18 cellular contexts compared by ENCODE assay signal in genomic region chr15:92005154-92005553, GRCh38.
A peak's percentile ranks its signal among the peaks of the same experiment; 100 is the strongest.
DNase-seq lines count a peak whose midpoint lies in the region; ATAC-seq and TF ChIP-seq lines count a peak whose summit lies in the region.
"Had no signal": no experiment of that assay in that cellular context is flagged by ENCODE, and none has a peak within 500 bp of the region (broad histone marks: within the 10 kb centered on the region; RNA-seq: fewer than 3 reads in every experiment).

No MANE protein-coding gene starts in this region.

- intact Hi-C loops in gastrocnemius medialis (cut with DNase I; ENCODE audit: low total_unique reads), result no loop called here
- intact Hi-C loops in vagina (cut with DNase I), result no loop called here

- H3K4me3 ChIP-seq in WERI-Rb-1 (ENCODE audit: low read depth, low read length), result no peak overlapping the region
- H3K4me3 ChIP-seq in gastrocnemius medialis, result no peak overlapping the region
- no peak overlapping the region for H3K4me3 ChIP-seq in vagina
- H3K4me3 ChIP-seq: BLaER1 treated with 17β-estradiol and CSF1 and Interleukin-3, amounts not matched to agents 10 nM and 100 nM; upper lobe of right lung had no signal

- ATAC-seq in HG03442 (IDR thresholded peaks at IDR 0.05; ENCODE audit: unreplicated experiment), result no peak
- no peak for ATAC-seq in gastrocnemius medialis
- ATAC-seq: left ventricle myocardium superior; stimulated activated memory B cell treated with anti-CD40 and anti-IgM and Interleukin-4, amounts not matched to agents 10 μg/mL and 1 μg/mL and 100 μg/mL, for 72 hours; upper lobe of right lung had no signal

- H3K27ac ChIP-seq in WERI-Rb-1 (no peak overlapping the region), gastrocnemius medialis (no peak overlapping the region), vagina (no peak overlapping the region)
- H3K27ac ChIP-seq: BLaER1 treated with 17β-estradiol and CSF1 and Interleukin-3, amounts not matched to agents 10 nM and 100 nM; epithelial cell of prostate; upper lobe of right lung had no signal

- H3K36me3 ChIP-seq in WERI-Rb-1 (no peaks in the 10 kb centered on the region), gastrocnemius medialis (no peaks in the 10 kb centered on the region), vagina (no peaks in the 10 kb centered on the region)
- H3K36me3 ChIP-seq: BLaER1 treated with 17β-estradiol and CSF1 and Interleukin-3, amounts not matched to agents 10 nM and 100 nM; upper lobe of right lung had no signal

- H3K9me3 ChIP-seq in WERI-Rb-1 (ENCODE audit: severe bottlenecking), result no peaks in the 10 kb centered on the region
- H3K9me3 ChIP-seq in gastrocnemius medialis, result no peaks in the 10 kb centered on the region
- H3K9me3 ChIP-seq in vagina, result no peaks in the 10 kb centered on the region
- H3K9me3 ChIP-seq: BLaER1 treated with 17β-estradiol and CSF1 and Interleukin-3, amounts not matched to agents 10 nM and 100 nM; upper lobe of right lung had no signal

- DNase-seq in COR-L47 (lab: John Stamatoyannopoulos, UW), result peak; percentile 53
- DNase-seq in DMS79 treated with DMSO at 0.1 percent for 48 hours (lab: John Stamatoyannopoulos, UW), result peak; percentile 14
- peak; percentile 69 for DNase-seq in NCI-H526 treated with DMSO at 0.1 percent for 48 hours (lab: John Stamatoyannopoulos, UW)
- peak; percentile 26 for DNase-seq in germinal center (ENCODE audit: low spot score)
- no peak for DNase-seq in WERI-Rb-1
- DNase-seq in gastrocnemius medialis, result no peak
- DNase-seq in vagina (ENCODE audit: extremely low spot score in 2 of 2), result no peak
- DNase-seq: activated CD4-positive, alpha-beta T cell treated with anti-CD3 and anti-CD28 coated beads for 4 hours; activated naive CD4-positive, alpha-beta T cell treated with anti-CD3 and anti-CD28 coated beads for 36 hours; left ventricle myocardium superior; NCI-H1694; posterior cingulate gyrus; SHP77 treated with DMSO at 0.1 percent for 48 hours; upper lobe of right lung had no signal

- no peak for TF ChIP-seq POLR2A in gastrocnemius medialis (IDR thresholded peaks at IDR 0.05)
- no peak for TF ChIP-seq POLR2A in vagina (IDR thresholded peaks at IDR 0.05)

- in situ Hi-C loops in gastrocnemius medialis (cut with MboI; ENCODE audit: low sequenced_read_pairs in 4 of 4), result no loop called here

- no peak for TF ChIP-seq CTCF in WERI-Rb-1 (IDR thresholded peaks at IDR 0.05; ENCODE audit: low read depth, low read length)
- TF ChIP-seq CTCF in gastrocnemius medialis (IDR thresholded peaks at IDR 0.05 in 4 of 5, conservative IDR thresholded peaks at IDR 0.05 in 1 of 5), result no peak
- no peak for TF ChIP-seq CTCF in vagina (IDR thresholded peaks at IDR 0.05)

- H3K27me3 ChIP-seq in WERI-Rb-1 (ENCODE audit: insufficient read depth, low read depth, severe bottlenecking), result peaks cover 72% of the 10 kb centered on the region
- no peaks in the 10 kb centered on the region for H3K27me3 ChIP-seq in gastrocnemius medialis
- H3K27me3 ChIP-seq in vagina, result no peaks in the 10 kb centered on the region
- H3K27me3 ChIP-seq: BLaER1 treated with 17β-estradiol and CSF1 and Interleukin-3, amounts not matched to agents 10 nM and 100 nM; upper lobe of right lung had no signal

- H3K4me1 ChIP-seq in gastrocnemius medialis (no peaks in the 10 kb centered on the region), vagina (peaks cover 4% of the 10 kb centered on the region)
- H3K4me1 ChIP-seq: BLaER1 treated with 17β-estradiol and CSF1 and Interleukin-3, amounts not matched to agents 10 nM and 100 nM had no signal

Comparison
In these comparisons a context has a peak if more than half of its experiments do, and no peak if none do; other contexts are left out.
1. DNase-seq: peak in COR-L47 (single experiment), DMS79 treated with DMSO at 0.1 percent for 48 hours (single experiment), NCI-H526 treated with DMSO at 0.1 percent for 48 hours (single experiment) and germinal center (single experiment); none in WERI-Rb-1 (single experiment), gastrocnemius medialis (0 of 2) and vagina (0 of 2).